In the genomic region with DNA sequence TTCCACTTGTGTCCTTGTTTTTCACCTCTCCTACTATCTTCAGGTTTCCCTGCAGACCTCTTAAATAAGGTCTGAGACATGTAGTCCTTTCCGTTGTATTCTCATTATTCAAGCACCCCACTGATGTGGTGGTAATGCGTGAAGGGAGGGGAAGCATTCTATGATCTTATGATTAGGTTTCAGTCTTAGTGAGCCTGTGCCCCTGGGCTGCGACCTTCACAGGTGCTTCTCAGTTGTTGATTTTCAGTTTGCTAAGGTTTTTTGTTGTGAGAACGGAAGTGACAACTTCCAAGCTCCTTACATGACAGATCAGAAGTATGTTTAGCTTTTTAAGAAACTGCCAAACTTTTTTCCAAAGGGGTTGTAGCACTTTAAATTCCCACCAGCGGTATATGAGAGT, we compare ENCODE assay signal across 1 cellular context.
A peak's percentile ranks its signal among the peaks of the same experiment; 100 is the strongest.
TF ChIP-seq lines count a peak whose summit lies in the region.

No MANE protein-coding gene starts in this region.

TF ChIP-seq in GM12878, 131 proteins besides CTCF, POLR2A, EP300 and RAD21 (continued from another document):
- TF ChIP-seq NKRF (conservative IDR thresholded peaks at IDR 0.05) (no peak), ATF7 (IDR thresholded peaks at IDR 0.05; ENCODE audit: low read depth) (0 out of 2 replicates have a peak, but pooled peaks have one; percentile 22), ZNF384 (IDR thresholded peaks at IDR 0.05; ENCODE audit: borderline replicate concordance, low read depth, low read length) (no peak), SMARCA5 (IDR thresholded peaks at IDR 0.05) (no peak), NFYA (IDR thresholded peaks at IDR 0.05; ENCODE audit: borderline replicate concordance, low read depth, low read length) (no peak)
